28 cellular contexts compared by ENCODE assay signal in the genomic region with DNA sequence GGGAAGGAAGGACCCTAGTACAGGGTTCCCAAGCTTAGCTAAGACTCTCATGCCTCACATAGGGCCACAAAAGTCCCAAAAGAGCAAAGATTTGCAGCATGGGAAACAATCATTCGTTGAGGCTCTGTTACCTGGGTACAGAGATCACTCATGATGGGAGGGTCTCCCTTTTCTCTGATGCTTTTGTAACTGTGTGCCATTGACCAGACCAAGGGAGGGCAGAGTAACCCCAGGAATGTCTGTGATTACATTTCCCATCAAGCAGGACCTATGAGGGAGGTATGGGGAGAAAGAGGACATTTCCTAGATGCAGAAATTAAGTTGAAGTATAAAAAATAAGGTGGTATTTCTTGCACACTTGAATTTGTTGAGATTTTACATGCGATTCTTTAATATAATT.
"Had no signal": no experiment of that assay in that cellular context is flagged by ENCODE, and none has a peak within 500 bp of the region (broad histone marks: within the 10 kb centered on the region; RNA-seq: fewer than 3 reads in every experiment).

No MANE protein-coding gene starts in this region.

- H3K36me3 Mint-ChIP-seq: immature natural killer cell; mesothelial cell of epicardium; naive B cell; natural killer cell; stimulated activated effector memory CD8-positive, alpha-beta T cell treated with anti-CD3 and anti-CD28 coated beads, Interleukin-12 subunit alpha, Interleukin-12 subunit beta, amount 100 ng/mL, for 72 hours had no signal

- H3K9me3 ChIP-seq: left lung, ovary, sigmoid colon, spleen, suprapubic skin, thoracic aorta, tibial artery, upper lobe of right lung, uterus had no signal

- H3K4me1 ChIP-seq: left lung, sigmoid colon, suprapubic skin, tibial artery, upper lobe of right lung, uterus had no signal

- H3K27me3 Mint-ChIP-seq: naive B cell; progenitor cell of endocrine pancreas; stimulated activated naive CD8-positive, alpha-beta T cell treated with anti-CD3 and anti-CD28 coated beads, Interleukin-15, Interleukin-2, amounts not matched to agents 100 ng/mL and 50 ng/mL, for 24 hours had no signal

- H3K27ac Mint-ChIP-seq: mesothelial cell of epicardium; naive B cell; natural killer cell; nephron progenitor cell; progenitor cell of endocrine pancreas; stimulated activated effector memory CD8-positive, alpha-beta T cell treated with anti-CD3 and anti-CD28 coated beads, Interleukin-12 subunit alpha, Interleukin-12 subunit beta, amount 100 ng/mL, for 72 hours; stimulated activated naive CD8-positive, alpha-beta T cell treated with anti-CD3 and anti-CD28 coated beads, Interleukin-15, Interleukin-2, amounts not matched to agents 100 ng/mL and 50 ng/mL, for 24 hours had no signal

- H3K4me3 ChIP-seq: left lung, lung, ovary, sigmoid colon, spleen, suprapubic skin, thoracic aorta, tibial artery, upper lobe of right lung, uterus had no signal

- DNase-seq: hypothalamus; immature natural killer cell; kidney; left colon; left lung; mesendoderm; naive B cell; natural killer cell; nephron progenitor cell; ovary; retina; right cardiac atrium; sigmoid colon; small intestine; spleen; stimulated activated CD4-positive, alpha-beta T cell treated with anti-CD3 and anti-CD28 coated beads, Interleukin-4, amount 100 ng/mL, for 24 hours; stimulated activated naive CD4-positive, alpha-beta T cell; tibial artery; upper lobe of right lung; uterus had no signal

- H3K4me1 Mint-ChIP-seq: nephron progenitor cell; stimulated activated effector memory CD8-positive, alpha-beta T cell treated with anti-CD3 and anti-CD28 coated beads, Interleukin-12 subunit alpha, Interleukin-12 subunit beta, amount 100 ng/mL, for 72 hours had no signal

- H3K27me3 ChIP-seq: left lung, ovary, sigmoid colon, spleen, suprapubic skin, tibial artery, upper lobe of right lung, uterus had no signal

- H3K9me3 Mint-ChIP-seq: immature natural killer cell; mesothelial cell of epicardium; naive B cell; natural killer cell; nephron progenitor cell; stimulated activated effector memory CD8-positive, alpha-beta T cell treated with anti-CD3 and anti-CD28 coated beads, Interleukin-12 subunit alpha, Interleukin-12 subunit beta, amount 100 ng/mL, for 72 hours; stimulated activated naive CD8-positive, alpha-beta T cell treated with anti-CD3 and anti-CD28 coated beads, Interleukin-15, Interleukin-2, amounts not matched to agents 100 ng/mL and 50 ng/mL, for 24 hours had no signal

- H3K27ac ChIP-seq: left lung, ovary, sigmoid colon, spleen, suprapubic skin, thoracic aorta, tibial artery, upper lobe of right lung, uterus had no signal

- H3K4me3 Mint-ChIP-seq: immature natural killer cell; mesothelial cell of epicardium; naive B cell; natural killer cell; nephron progenitor cell; stimulated activated effector memory CD8-positive, alpha-beta T cell treated with anti-CD3 and anti-CD28 coated beads, Interleukin-12 subunit alpha, Interleukin-12 subunit beta, amount 100 ng/mL, for 72 hours; stimulated activated naive CD8-positive, alpha-beta T cell treated with anti-CD3 and anti-CD28 coated beads, Interleukin-15, Interleukin-2, amounts not matched to agents 100 ng/mL and 50 ng/mL, for 24 hours had no signal

- H3K36me3 ChIP-seq: left lung, ovary, sigmoid colon, spleen, suprapubic skin, thoracic aorta, tibial artery, upper lobe of right lung, uterus had no signal

- FAIRE-seq: islet of Langerhans had no signal
